In the genomic region with DNA sequence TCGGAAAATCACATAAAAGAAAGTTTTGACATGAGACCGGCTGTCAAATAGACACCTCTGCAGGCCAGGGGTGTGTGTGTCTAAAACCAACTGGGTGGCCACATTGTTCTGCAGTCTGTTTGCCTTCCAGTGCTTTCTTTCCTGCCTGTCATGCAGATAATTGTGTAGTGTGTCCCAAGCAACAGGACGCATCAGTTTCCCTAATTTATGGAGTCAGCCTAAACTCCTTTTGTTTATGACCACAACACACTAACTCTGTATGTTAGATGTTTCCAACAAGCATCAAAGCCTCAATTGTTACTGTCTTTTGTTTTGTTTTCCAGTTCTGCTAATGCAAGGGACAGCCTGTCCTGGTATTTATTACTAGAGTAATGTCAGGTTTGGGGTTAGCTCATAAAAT, we compare ENCODE assay signal across 25 cellular contexts.
"Had no signal": no experiment of that assay in that cellular context is flagged by ENCODE, and none has a peak within 500 bp of the region (broad histone marks: within the 10 kb centered on the region; RNA-seq: fewer than 3 reads in every experiment).

No MANE protein-coding gene starts in this region.

- H3K4me3 ChIP-seq: colonic mucosa, heart left ventricle, prostate gland, smooth muscle cell, suprapubic skin, transverse colon had no signal

- H3K36me3 ChIP-seq: colonic mucosa, prostate gland, suprapubic skin, transverse colon had no signal

- H3K9me3 ChIP-seq: colonic mucosa, heart left ventricle, neutrophil, prostate gland, suprapubic skin, transverse colon had no signal

- DNase-seq: activated CD4-positive, alpha-beta T cell treated with anti-CD3 and anti-CD28 coated beads for 36 hours; activated CD4-positive, CD25-positive, alpha-beta regulatory T cell; activated CD8-positive, alpha-beta memory T cell treated with anti-CD3 and anti-CD28 coated beads, Interleukin-2, amount 10 ng/mL, durations not matched to agents 7 days and 5 days; activated CD8-positive, alpha-beta T cell treated with anti-CD3 and anti-CD28 coated beads, Interleukin-2, amount 10 ng/mL, durations not matched to agents 7 days and 5 days; activated naive CD4-positive, alpha-beta T cell; activated T-cell treated with anti-CD3 and anti-CD28 coated beads, Interleukin-2, amount 50 U/mL, for 48 hours; colonic mucosa; effector memory CD8-positive, alpha-beta T cell; erythroblast; foreskin fibroblast; heart left ventricle; left cardiac atrium; stimulated activated CD4-positive, alpha-beta T cell treated with anti-CD3 and anti-CD28 coated beads, Interleukin-1b, Interleukin-23, amount 100 ng/mL, for 48 hours; stimulated activated CD4-positive, alpha-beta T cell treated with anti-CD3 and anti-CD28 coated beads, Interleukin-4, amount 100 ng/mL, for 4 hours; stimulated activated CD8-positive, alpha-beta memory T cell treated with anti-CD3 and anti-CD28 coated beads, Interleukin-4, amount 100 ng/mL, for 48 hours; stimulated activated naive CD8-positive, alpha-beta T cell treated with anti-CD3 and anti-CD28 coated beads, Interleukin-15, amount 100 ng/mL, for 72 hours; T-helper 1 cell; transverse colon had no signal

- H3K27me3 ChIP-seq: colonic mucosa, heart left ventricle, neutrophil, suprapubic skin, transverse colon had no signal

- ATAC-seq: activated CD4-positive, alpha-beta T cell treated with anti-CD3 and anti-CD28 coated beads for 36 hours; activated CD8-positive, alpha-beta memory T cell treated with anti-CD3 and anti-CD28 coated beads, Interleukin-2, amount 10 ng/mL, durations not matched to agents 7 days and 5 days; activated CD8-positive, alpha-beta T cell treated with anti-CD3 and anti-CD28 coated beads, Interleukin-2, amount 10 ng/mL, durations not matched to agents 7 days and 5 days; activated naive CD4-positive, alpha-beta T cell treated with anti-CD3 and anti-CD28 coated beads, Interleukin-2, amount 50 U/mL, for 72 hours; effector memory CD8-positive, alpha-beta T cell; heart left ventricle; left cardiac atrium; stimulated activated memory B cell treated with anti-CD40 and anti-IgM and Interleukin-4, amounts not matched to agents 10 μg/mL and 1 μg/mL and 100 μg/mL, for 72 hours; stimulated activated naive CD8-positive, alpha-beta T cell treated with anti-CD3 and anti-CD28 coated beads, Interleukin-15, amount 100 ng/mL, for 72 hours had no signal

- H3K4me1 ChIP-seq: colonic mucosa, prostate gland, suprapubic skin had no signal

- H3K27ac ChIP-seq: colonic mucosa, heart left ventricle, neutrophil, prostate gland, suprapubic skin, transverse colon had no signal

- FAIRE-seq: bronchial epithelial cell had no signal
